Comparison of ENCODE assay signal across 21 cellular contexts in the genomic region with DNA sequence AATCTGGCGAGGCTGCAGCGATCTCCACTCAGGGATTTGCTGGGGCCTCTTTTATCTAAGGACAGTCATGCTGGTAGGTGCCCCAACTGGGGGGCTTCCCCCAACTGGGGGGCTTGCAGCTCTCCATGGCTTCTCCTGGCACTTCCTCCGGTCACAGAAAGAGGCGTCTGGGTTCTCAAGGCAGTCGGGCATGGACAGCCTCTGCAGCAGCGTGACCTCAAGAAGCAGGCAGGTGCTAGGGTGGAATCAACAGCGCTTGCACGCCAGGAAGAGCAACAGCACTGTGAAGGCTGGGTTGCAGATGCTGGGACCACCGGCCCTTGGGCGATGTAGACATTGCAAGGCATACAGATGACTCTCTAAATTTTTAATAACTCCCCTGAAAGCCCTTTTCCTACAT. TPM values are rescaled to one million over a fixed set of nuclear protein-coding genes. Genes with fewer than 3 reads are reported as not detected.
DNase-seq lines count a peak whose midpoint lies in the region; ATAC-seq and TF ChIP-seq lines count a peak whose summit lies in the region.
"Had no signal": no experiment of that assay in that cellular context is flagged by ENCODE, and none has a peak within 500 bp of the region (broad histone marks: within the 10 kb centered on the region; RNA-seq: fewer than 3 reads in every experiment).

No MANE protein-coding gene starts in this region.

- H3K27me3 Mint-ChIP-seq in T-helper 1 cell treated with Interleukin-12 subunit alpha and Interleukin-12 subunit beta and Interleukin-4 antibody, amounts not matched to agents 30 μg/mL and 1 μg/mL, for 36 hours (ENCODE audit: low read depth), result no peaks in the 10 kb centered on the region
- H3K27me3 Mint-ChIP-seq in CD8-positive, alpha-beta T cell (ENCODE audit: low read depth), result no peaks in the 10 kb centered on the region

- CTCF ChIA-PET in CD8-positive, alpha-beta T cell (lab: Charles Lee), result interaction anchor here (0.7 to 21.1 kb wide), 10 partner anchors 11 to 1059 kb away, joined by 3 to 284 read pairs (median 6); no protein-coding TSS in a partner anchor

- peaks cover 87% of the 10 kb centered on the region for H3K4me1 Mint-ChIP-seq in T-helper 1 cell treated with Interleukin-12 subunit alpha and Interleukin-12 subunit beta and Interleukin-4 antibody, amounts not matched to agents 30 μg/mL and 1 μg/mL, for 36 hours (ENCODE audit: low read depth)
- H3K4me1 Mint-ChIP-seq in CD8-positive, alpha-beta T cell (ENCODE audit: low read depth), result peaks cover 94% of the 10 kb centered on the region

- POLR2A ChIA-PET in CD8-positive, alpha-beta T cell (lab: Charles Lee), result interaction anchor here (58.6 to 63.2 kb wide), 2 partner anchors 8 to 21 kb away, joined by 2179 read pairs; partner anchors contain the start of gene BCL11B

- peaks cover 65% of the 10 kb centered on the region for H3K36me3 Mint-ChIP-seq in T-helper 1 cell treated with Interleukin-12 subunit alpha and Interleukin-12 subunit beta and Interleukin-4 antibody, amounts not matched to agents 30 μg/mL and 1 μg/mL, for 36 hours (ENCODE audit: low read depth)
- H3K36me3 Mint-ChIP-seq in CD8-positive, alpha-beta T cell, result peaks cover 89% of the 10 kb centered on the region
- peaks cover 28 to 83% of the 10 kb centered on the region in 2 donors for H3K36me3 Mint-ChIP-seq in activated naive CD4-positive, alpha-beta T cell treated with anti-CD3 and anti-CD28 coated beads, Interleukin-2, amount 50 U/mL, for 72 hours

- H3K4me3 ChIP-seq in CD8-positive, alpha-beta T cell (ENCODE audit: low read depth, low read length), result peak overlapping the region; percentile 21
- H3K4me3 ChIP-seq: dorsolateral prefrontal cortex, gastrocnemius medialis had no signal

- TF ChIP-seq CTCF in CD8-positive, alpha-beta T cell (IDR thresholded peaks at IDR 0.05), result no peak

- peak overlapping the region; percentile 74 for H3K27ac Mint-ChIP-seq in T-helper 1 cell treated with Interleukin-12 subunit alpha and Interleukin-12 subunit beta and Interleukin-4 antibody, amounts not matched to agents 30 μg/mL and 1 μg/mL, for 36 hours
- peak overlapping the region; percentile 99 for H3K27ac Mint-ChIP-seq in CD8-positive, alpha-beta T cell
- peak overlapping the region; percentile 91 to 94 for H3K27ac Mint-ChIP-seq in activated naive CD4-positive, alpha-beta T cell treated with anti-CD3 and anti-CD28 coated beads, Interleukin-2, amount 50 U/mL, for 72 hours

- no peaks in the 10 kb centered on the region for H3K27me3 ChIP-seq in CD8-positive, alpha-beta T cell (ENCODE audit: insufficient read depth, low read length)
- H3K27me3 ChIP-seq: gastrocnemius medialis had no signal

- H3K9me3 Mint-ChIP-seq in T-helper 1 cell treated with Interleukin-12 subunit alpha and Interleukin-12 subunit beta and Interleukin-4 antibody, amounts not matched to agents 30 μg/mL and 1 μg/mL, for 36 hours, result no peaks in the 10 kb centered on the region
- H3K9me3 Mint-ChIP-seq in CD8-positive, alpha-beta T cell, result no peaks in the 10 kb centered on the region
- no peaks in the 10 kb centered on the region for H3K9me3 Mint-ChIP-seq in activated naive CD4-positive, alpha-beta T cell treated with anti-CD3 and anti-CD28 coated beads, Interleukin-2, amount 50 U/mL, for 72 hours

- DNase-seq in T-helper 1 cell (no peak), left kidney (ENCODE audit: low read depth, low spot score) (peak; percentile 55), UCSD-AML1 (lab: John Stamatoyannopoulos, UW; ENCODE audit: unreplicated experiment) (no peak), DMS53 (lab: John Stamatoyannopoulos, UW) (no peak)
- peak in 1 of 7 experiments; percentile 68 for DNase-seq in CD8-positive, alpha-beta T cell
- DNase-seq in activated naive CD4-positive, alpha-beta T cell treated with anti-CD3 and anti-CD28 coated beads, Interleukin-2, amount 50 U/mL, for 72 hours (ENCODE audit: low spot score in 2 of 2), result peak in 1 of 2 donors; percentile 54
- DNase-seq: activated CD4-positive, CD25-positive, alpha-beta regulatory T cell; activated CD8-positive, alpha-beta memory T cell treated with anti-CD3 and anti-CD28 coated beads, Interleukin-2, amount 50 U/mL, for 48 hours; amniotic stem cell; dorsolateral prefrontal cortex; gastrocnemius medialis; mesendoderm; NCI-H1436; NCI-H2171; NCI-H526; SHP77 treated with DMSO at 0.1 percent for 48 hours had no signal

- intact Hi-C loops in CD8-positive, alpha-beta T cell (cut with DNase I, micrococcal nuclease), result loop anchor here in 1 of 2 experiments (1.0 to 2.0 kb wide), 2 partner anchors 11 to 15 kb away; no protein-coding TSS in a partner anchor

- H3K4me3 Mint-ChIP-seq in T-helper 1 cell treated with Interleukin-12 subunit alpha and Interleukin-12 subunit beta and Interleukin-4 antibody, amounts not matched to agents 30 μg/mL and 1 μg/mL, for 36 hours, result peak overlapping the region; percentile 65
- H3K4me3 Mint-ChIP-seq in CD8-positive, alpha-beta T cell, result peak overlapping the region; percentile 68

- peak overlapping the region; percentile 31 for H3K27ac ChIP-seq in CD8-positive, alpha-beta T cell (ENCODE audit: low read depth, low read length)
- H3K27ac ChIP-seq: 22Rv1, dorsolateral prefrontal cortex, gastrocnemius medialis had no signal

- no peaks in the 10 kb centered on the region for H3K9me3 ChIP-seq in CD8-positive, alpha-beta T cell (ENCODE audit: low read length)
- H3K9me3 ChIP-seq: gastrocnemius medialis had no signal

- peaks cover 98% of the 10 kb centered on the region for H3K4me1 ChIP-seq in CD8-positive, alpha-beta T cell (ENCODE audit: insufficient read depth, low read length)

- peaks cover 56% of the 10 kb centered on the region for H3K36me3 ChIP-seq in CD8-positive, alpha-beta T cell (ENCODE audit: insufficient read depth, low read length)
- H3K36me3 ChIP-seq: gastrocnemius medialis had no signal

- ATAC-seq in CD8-positive, alpha-beta T cell, result no peak
- ATAC-seq in activated naive CD4-positive, alpha-beta T cell treated with anti-CD3 and anti-CD28 coated beads, Interleukin-2, amount 50 U/mL, for 72 hours, result no peak
- no peak for ATAC-seq in GM18520 (IDR thresholded peaks at IDR 0.05; ENCODE audit: unreplicated experiment)
- ATAC-seq: gastrocnemius medialis, HCT116, HepG2 had no signal

RNA-seq across cellular contexts. Expression of gene BCL11B, which starts 46.2 kb away (rescaled TPM):
- total RNA-seq in CD8-positive, alpha-beta T cell, result 100 to 1,000 TPM; 273 to 284 TPM
- 10 to 100 TPM; 57.8 to 65.7 TPM for total RNA-seq in activated naive CD4-positive, alpha-beta T cell treated with anti-CD3 and anti-CD28 coated beads, Interleukin-2, amount 50 U/mL, for 72 hours
- total RNA-seq: HepG2 had no signal

Comparison
In these comparisons a context has a peak if more than half of its experiments do, and no peak if none do; other contexts are left out.
1. RNA of gene BCL11B, which starts 46.2 kb away (total RNA-seq): 273 to 284 TPM in CD8-positive, alpha-beta T cell; 57.8 to 65.7 TPM in activated naive CD4-positive, alpha-beta T cell treated with anti-CD3 and anti-CD28 coated beads, Interleukin-2, amount 50 U/mL, for 72 hours; every median in the first group is over 4 times any median in the second.
2. Peak in every context shown above with its lines, with median percentiles within 50 percentile points of each other: H3K27ac Mint-ChIP-seq.